8 cellular contexts compared by ENCODE assay signal in genomic region chr11:110429614-110430266, GRCh38. TPM values are rescaled to one million over a fixed set of nuclear protein-coding genes. Genes with fewer than 3 reads are reported as not detected.
DNase-seq lines count a peak whose midpoint lies in the region; ATAC-seq and TF ChIP-seq lines count a peak whose summit lies in the region.

A gene with protein sequence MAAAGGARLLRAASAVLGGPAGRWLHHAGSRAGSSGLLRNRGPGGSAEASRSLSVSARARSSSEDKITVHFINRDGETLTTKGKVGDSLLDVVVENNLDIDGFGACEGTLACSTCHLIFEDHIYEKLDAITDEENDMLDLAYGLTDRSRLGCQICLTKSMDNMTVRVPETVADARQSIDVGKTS (plus strand): TSS chr11:110429948. CDS start chr11:110430121, 173 bp downstream.

- H3K4me3 ChIP-seq in adrenal gland (peak within 1 kb of the TSS; percentile 47 to 100 (median 80)), prostate gland (peak within 1 kb of the TSS; percentile 79 to 89)

- WGBS in adrenal gland, 4 donors: 0% methylated on average over 16 to 67 of the region's 67 CpGs
- under 1% methylated on average over 51 of the region's 67 CpGs for WGBS in prostate gland

- TF ChIP-seq POLR2A in adrenal gland (IDR thresholded peaks at IDR 0.05): peak; percentile 88 to 90
- peak; percentile 57 for TF ChIP-seq POLR2A in prostate gland (IDR thresholded peaks at IDR 0.05)

- peak; percentile 89 for DNase-seq in NCI-H1092 (lab: John Stamatoyannopoulos, UW)
- DNase-seq in T-helper 1 cell: peak; percentile 65 to 85 (median 68)
- DNase-seq in adrenal gland: peak; percentile 89 to 93 (median 92)
- DNase-seq in left cardiac atrium: peak; percentile 89
- peak; percentile 76 for DNase-seq in prostate gland (ENCODE audit: low spot score)
- peak; percentile 82 for DNase-seq in ureter (ENCODE audit: low spot score)

- TF ChIP-seq CTCF in GM12874 (IDR thresholded peaks at IDR 0.05; ENCODE audit: insufficient read depth, low read depth, low read length) (peak; percentile 76), adrenal gland (IDR thresholded peaks at IDR 0.05) (peak in 3 of 6 experiments; percentile 56 to 85 (median 80)), prostate gland (IDR thresholded peaks at IDR 0.05) (peak; percentile 32 to 79 (median 58))

- H3K9me3 ChIP-seq in adrenal gland (replicated peaks in 1 of 3) (no peaks in the 10 kb centered on the region), prostate gland (no peaks in the 10 kb centered on the region)

- H3K36me3 ChIP-seq in adrenal gland (replicated peaks in 1 of 2) (no peaks in the 10 kb centered on the region), prostate gland (no peaks in the 10 kb centered on the region)

- H3K27ac ChIP-seq in adrenal gland (peak within 1 kb of the TSS; percentile 89 to 98 (median 96)), prostate gland (peak within 1 kb of the TSS; percentile 90 to 92)

- no peaks in the 10 kb centered on the region for H3K27me3 ChIP-seq in adrenal gland
- no peaks in the 10 kb centered on the region for H3K27me3 ChIP-seq in prostate gland (replicated peaks; ENCODE audit: insufficient read depth)

- H3K4me1 ChIP-seq in adrenal gland (replicated peaks in 1 of 2): peaks cover 16 to 26% of the 10 kb centered on the region in 2 donors
- H3K4me1 ChIP-seq in prostate gland (replicated peaks): no peaks in the 10 kb centered on the region

- ATAC-seq in HG02588 (IDR thresholded peaks at IDR 0.05; ENCODE audit: unreplicated experiment) (peak; percentile 88), left cardiac atrium (peak; percentile 95 to 96)

- intact Hi-C loops in adrenal gland (cut with DNase I) (loop anchor here in 1 of 2 donors (5.0 to 10.0 kb wide), 3 partner anchors 55 to 227 kb away; partner anchors contain the start of gene RDX), left cardiac atrium (cut with DNase I) (loop anchor here in 1 of 2 donors (5.0 kb wide), 1 partner anchor 52 kb away; no protein-coding TSS in a partner anchor), prostate gland (cut with DNase I) (loop anchor here (5.0 to 10.0 kb wide), 4 partner anchors 57 to 487 kb away; partner anchors contain the start of gene RDX)

RNA-seq across cellular contexts. Expression of the gene that starts here (rescaled TPM):
- total RNA-seq in adrenal gland (1,000 to 10,000 TPM in 1 of 8 donors, 100 to 1,000 TPM in 7; 124 to 1,285 (median 315) TPM), left cardiac atrium (10 to 100 TPM; 11.8 to 16.2 TPM), prostate gland (10 to 100 TPM; 12.8 to 21.2 TPM), ureter (11.9 TPM)
- polyA plus RNA-seq in adrenal gland: 1,000 to 10,000 TPM in 1 of 3 donors, 100 to 1,000 TPM in 1, 10 to 100 TPM in 1; 51.1 to 1,586 (median 165) TPM

Comparison
In these comparisons a context has a peak if more than half of its experiments do, and no peak if none do; other contexts are left out.
1. Peak in every context shown above with its lines: DNase-seq, ATAC-seq, H3K4me3 ChIP-seq and H3K27ac ChIP-seq.